In the genomic region with DNA sequence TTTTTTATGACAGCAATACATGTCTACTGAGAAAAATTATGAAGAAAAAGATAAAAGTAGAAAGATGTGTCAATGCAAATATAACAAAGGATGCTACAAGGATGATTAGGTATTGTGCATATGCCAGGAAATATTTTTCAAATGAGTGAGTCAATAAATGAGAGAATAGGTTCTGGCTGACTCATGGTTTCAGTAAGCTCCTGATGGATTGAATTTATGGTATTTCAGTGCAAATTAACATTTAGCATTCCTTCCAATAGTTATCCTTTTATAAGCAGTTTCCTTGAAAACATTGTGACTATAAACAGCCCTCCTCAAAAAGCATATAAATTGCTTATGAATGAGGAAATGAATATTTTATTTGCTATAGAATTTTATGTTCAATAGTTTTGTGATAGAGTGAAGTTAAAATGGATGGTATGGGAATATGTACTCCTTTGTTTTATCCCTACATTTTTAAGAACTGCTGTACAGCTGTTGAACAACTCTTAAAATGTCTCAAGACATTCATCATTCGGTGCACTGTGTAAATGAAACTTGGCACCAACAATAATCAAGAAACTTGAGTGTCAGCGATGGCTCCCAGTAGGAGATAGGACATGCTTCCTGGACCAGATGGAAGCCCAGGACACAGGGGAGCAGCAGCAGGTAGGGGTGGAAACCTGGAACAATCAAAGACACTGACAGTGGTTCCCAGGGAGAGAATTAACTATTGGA, we compare ENCODE assay signal across 15 cellular contexts.
A peak's percentile ranks its signal among the peaks of the same experiment; 100 is the strongest.
DNase-seq lines count a peak whose midpoint lies in the region; ATAC-seq and TF ChIP-seq lines count a peak whose summit lies in the region.
"Had no signal": no experiment of that assay in that cellular context is flagged by ENCODE, and none has a peak within 500 bp of the region (broad histone marks: within the 10 kb centered on the region; RNA-seq: fewer than 3 reads in every experiment).

No MANE protein-coding gene starts in this region.

- intact Hi-C loops in MCF 10A (cut with micrococcal nuclease) (no loop called here), breast epithelium (cut with DNase I; ENCODE audit: low total_unique reads) (no loop called here)

- H3K36me3 ChIP-seq in breast epithelium = no peaks in the 10 kb centered on the region
- H3K36me3 ChIP-seq in fibroblast of lung (ENCODE audit: control insufficient read depth, insufficient read depth, low read length) = no peaks in the 10 kb centered on the region
- H3K36me3 ChIP-seq in H7 (replicated peaks; ENCODE audit: control insufficient read depth, insufficient read depth, low read length) = no peaks in the 10 kb centered on the region
- H3K36me3 ChIP-seq: thoracic aorta had no signal

- H2AFZ ChIP-seq in fibroblast of lung (ENCODE audit: low read length) = no peak overlapping the region

- peak; percentile 29 for DNase-seq in MCF 10A (ENCODE audit: unreplicated experiment)
- DNase-seq in breast epithelium (ENCODE audit: low spot score in 2 of 2) = no peak
- DNase-seq in RPMI7951 (ENCODE audit: low read depth) = peak; percentile 56
- peak; percentile 43 to 91 for DNase-seq in fibroblast of lung (ENCODE audit: low read depth in 2 of 2)
- DNase-seq in H7 = no peak
- no peak for DNase-seq in activated T-cell treated with anti-CD3 and anti-CD28 coated beads, Interleukin-2, amount 50 U/mL, for 72 hours
- DNase-seq: midbrain, NCI-H1417, NCI-H526, T1000 had no signal

- ATAC-seq in GM21447 (IDR thresholded peaks at IDR 0.05; ENCODE audit: unreplicated experiment) (no peak), HG03108 (IDR thresholded peaks at IDR 0.05; ENCODE audit: unreplicated experiment) (no peak)
- ATAC-seq in activated T-cell treated with anti-CD3 and anti-CD28 coated beads, Interleukin-2, amount 50 U/mL, for 72 hours (replicated peaks in 1 of 2) = no peak
- ATAC-seq: esophagus mucosa, Right ventricle myocardium inferior had no signal

- no TSS peak for BruUV-seq in MCF 10A (replicated peaks; lab: Mats Ljungman, UMichigan)

- no peaks in the 10 kb centered on the region for H3K36me3 Mint-ChIP-seq in MCF 10A (ENCODE audit: insufficient read depth, unreplicated experiment)
- no peaks in the 10 kb centered on the region for H3K36me3 Mint-ChIP-seq in activated T-cell treated with anti-CD3 and anti-CD28 coated beads, Interleukin-2, amount 50 U/mL, for 72 hours (ENCODE audit: insufficient read depth in 2 of 2)

- H4K20me1 ChIP-seq in fibroblast of lung (ENCODE audit: control insufficient read depth, extremely low read depth, insufficient read depth, low read length) = no peaks in the 10 kb centered on the region

- no peaks in the 10 kb centered on the region for H3K4me1 Mint-ChIP-seq in MCF 10A (ENCODE audit: insufficient read depth, unreplicated experiment)
- H3K4me1 Mint-ChIP-seq in activated T-cell treated with anti-CD3 and anti-CD28 coated beads, Interleukin-2, amount 50 U/mL, for 72 hours (ENCODE audit: low read depth) = no peaks in the 10 kb centered on the region

- TF ChIP-seq POLR2A in breast epithelium (IDR thresholded peaks at IDR 0.05) = no peak

- H3K4me3 Mint-ChIP-seq in MCF 10A (ENCODE audit: unreplicated experiment) = no peak overlapping the region
- H3K4me3 Mint-ChIP-seq in activated T-cell treated with anti-CD3 and anti-CD28 coated beads, Interleukin-2, amount 50 U/mL, for 72 hours = no peak overlapping the region

- no peaks in the 10 kb centered on the region for H3K27me3 ChIP-seq in breast epithelium
- H3K27me3 ChIP-seq in fibroblast of lung (ENCODE audit: control insufficient read depth, insufficient read depth, low read length) = no peaks in the 10 kb centered on the region
- no peaks in the 10 kb centered on the region for H3K27me3 ChIP-seq in H7 (ENCODE audit: control insufficient read depth, insufficient read depth, low read length)

- peak overlapping the region; percentile 32 for H3K4me2 ChIP-seq in fibroblast of lung (ENCODE audit: extremely low read depth, insufficient read depth, low read length)

- TF ChIP-seq CTCF in MCF 10A (IDR thresholded peaks at IDR 0.05; ENCODE audit: unreplicated experiment) = no peak
- TF ChIP-seq CTCF in breast epithelium (IDR thresholded peaks at IDR 0.05) = no peak
- TF ChIP-seq CTCF in fibroblast of lung (conservative IDR thresholded peaks at IDR 0.05 in 1 of 2, IDR thresholded peaks at IDR 0.05 in 1 of 2; ENCODE audit: low read depth in 1 of 2, low read length in 2 of 2) = no peak

- POLR2A ChIA-PET in MCF 10A (lab: Yijun Ruan, JAX) = no interaction called here

- H3K4me1 ChIP-seq in breast epithelium (no peaks in the 10 kb centered on the region), fibroblast of lung (ENCODE audit: control insufficient read depth, extremely low read depth, insufficient read depth, low read length) (peaks cover 4% of the 10 kb centered on the region)

- no peak overlapping the region for H3K4me3 ChIP-seq in breast epithelium
- H3K4me3 ChIP-seq in fibroblast of lung (replicated peaks in 1 of 4; ENCODE audit: control extremely low read depth in 1 of 4, insufficient read depth in 1 of 4, low read depth in 3 of 4, low read length in 4 of 4) = no peak overlapping the region
- no peak overlapping the region for H3K4me3 ChIP-seq in H7 (ENCODE audit: insufficient read depth, low read depth, low read length)
- H3K4me3 ChIP-seq: thoracic aorta had no signal

- H3K79me2 ChIP-seq in fibroblast of lung (ENCODE audit: control insufficient read depth, insufficient read depth, low read length) = no peaks in the 10 kb centered on the region

- H3K9me3 ChIP-seq in breast epithelium = peaks cover 0 to 4% of the 10 kb centered on the region in 2 donors
- H3K9me3 ChIP-seq in fibroblast of lung (ENCODE audit: control insufficient read depth, insufficient read depth, low read depth, low read length) = no peaks in the 10 kb centered on the region
- H3K9me3 ChIP-seq: thoracic aorta had no signal

- H3K9me3 Mint-ChIP-seq in MCF 10A (ENCODE audit: unreplicated experiment) = no peaks in the 10 kb centered on the region
- peaks cover 1 to 2% of the 10 kb centered on the region in 2 donors for H3K9me3 Mint-ChIP-seq in activated T-cell treated with anti-CD3 and anti-CD28 coated beads, Interleukin-2, amount 50 U/mL, for 72 hours

- H3K27ac Mint-ChIP-seq in MCF 10A (ENCODE audit: low read depth, unreplicated experiment) = no peak overlapping the region
- no peak overlapping the region for H3K27ac Mint-ChIP-seq in activated T-cell treated with anti-CD3 and anti-CD28 coated beads, Interleukin-2, amount 50 U/mL, for 72 hours

- CTCF ChIA-PET in MCF 10A (lab: Yijun Ruan, JAX) = interaction anchor here (0.5 kb wide), 1 partner anchor 1024 kb away, joined by 3 read pairs; no protein-coding TSS in a partner anchor

- H3K27ac ChIP-seq in breast epithelium = no peak overlapping the region
- no peak overlapping the region for H3K27ac ChIP-seq in fibroblast of lung (ENCODE audit: insufficient read depth, low read length)
- H3K27ac ChIP-seq: thoracic aorta had no signal

- no peak overlapping the region for H3K9ac ChIP-seq in fibroblast of lung (ENCODE audit: insufficient read depth, low read length)

- H3K27me3 Mint-ChIP-seq in MCF 10A (ENCODE audit: insufficient read depth, unreplicated experiment) = peaks cover 11% of the 10 kb centered on the region
- no peaks in the 10 kb centered on the region for H3K27me3 Mint-ChIP-seq in activated T-cell treated with anti-CD3 and anti-CD28 coated beads, Interleukin-2, amount 50 U/mL, for 72 hours (ENCODE audit: low read depth)

Comparison
In these comparisons a context has a peak if more than half of its experiments do, and no peak if none do; other contexts are left out.
1. DNase-seq: peak in MCF 10A (single experiment), RPMI7951 (single experiment) and fibroblast of lung (2 of 2); none in breast epithelium (0 of 2), H7 (single experiment) and activated T-cell treated with anti-CD3 and anti-CD28 coated beads, Interleukin-2, amount 50 U/mL, for 72 hours (0 of 2).